In the genomic region with DNA sequence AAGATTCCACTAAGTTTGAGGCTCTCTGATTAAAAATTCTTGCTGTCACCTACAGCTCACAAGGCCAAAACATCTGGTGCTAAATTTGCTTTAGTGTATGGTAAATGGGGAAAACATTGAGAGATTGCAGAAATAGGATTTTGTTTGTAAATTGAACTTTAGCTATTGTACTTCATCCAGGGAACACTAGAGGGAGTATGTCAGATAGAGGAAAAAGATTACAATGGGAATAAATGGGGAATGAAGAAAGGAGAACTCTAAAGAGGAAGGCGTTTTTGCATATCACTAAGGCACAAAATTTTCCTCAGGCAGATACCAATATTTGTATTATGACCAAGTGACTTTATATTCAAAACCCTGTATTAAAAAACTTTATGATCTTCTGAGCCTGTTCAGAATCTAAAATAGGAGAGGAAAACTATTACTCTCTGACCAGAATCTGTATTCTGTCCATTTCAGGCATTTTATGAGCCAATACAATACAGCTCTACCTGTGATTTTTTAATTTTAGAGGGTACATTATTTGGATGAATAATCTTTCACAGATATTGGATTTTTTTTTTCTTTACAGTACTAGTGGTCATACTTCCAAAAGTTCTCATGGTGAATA, we compare ENCODE assay signal across 8 cellular contexts. TPM values are rescaled to one million over a fixed set of nuclear protein-coding genes. Genes with fewer than 3 reads are reported as not detected.
A peak's percentile ranks its signal among the peaks of the same experiment; 100 is the strongest.
DNase-seq lines count a peak whose midpoint lies in the region; ATAC-seq, FAIRE-seq and TF ChIP-seq lines count a peak whose summit lies in the region.

No MANE protein-coding gene starts in this region.

- no peaks in the 10 kb centered on the region for H3K9me3 ChIP-seq in OCI-LY3 (ENCODE audit: insufficient read depth, low read length)
- no peaks in the 10 kb centered on the region for H3K9me3 ChIP-seq in endothelial cell of umbilical vein (replicated peaks; ENCODE audit: control insufficient read depth, insufficient read depth, low read length)
- H3K9me3 ChIP-seq in neuronal stem cell (replicated peaks in 1 of 2; ENCODE audit: control insufficient read depth in 2 of 2, insufficient read depth in 1 of 2, low read depth in 1 of 2, low read length in 2 of 2): no peaks in the 10 kb centered on the region

- H3K79me2 ChIP-seq in OCI-LY3 (ENCODE audit: low read length): no peaks in the 10 kb centered on the region
- H3K79me2 ChIP-seq in endothelial cell of umbilical vein (ENCODE audit: control insufficient read depth, insufficient read depth, low read length): no peaks in the 10 kb centered on the region

- no peak overlapping the region for H3K18ac ChIP-seq in neuronal stem cell (ENCODE audit: low read length)

- no peak overlapping the region for H2BK12ac ChIP-seq in neuronal stem cell (ENCODE audit: low read length)

- DNase-seq in AG04449 (ENCODE audit: low read depth, low spot score) (no peak), GM19239 (ENCODE audit: insufficient read length, low spot score) (no peak), endothelial cell of umbilical vein (ENCODE audit: low read depth, low spot score) (peak; percentile 58), neuronal stem cell (ENCODE audit: low spot score) (peak; percentile 14)
- DNase-seq in activated CD4-positive, alpha-beta T cell treated with anti-CD3 and anti-CD28 coated beads for 36 hours: no peak
- DNase-seq in effector memory CD8-positive, alpha-beta T cell: no peak

- no peaks in the 10 kb centered on the region for H3K27me3 Mint-ChIP-seq in activated CD4-positive, alpha-beta T cell treated with anti-CD3 and anti-CD28 coated beads for 36 hours
- peaks cover 6 to 9% of the 10 kb centered on the region in 2 donors for H3K27me3 Mint-ChIP-seq in effector memory CD8-positive, alpha-beta T cell

- ATAC-seq in GM21619 (IDR thresholded peaks at IDR 0.05; ENCODE audit: unreplicated experiment): no peak
- ATAC-seq in activated CD4-positive, alpha-beta T cell treated with anti-CD3 and anti-CD28 coated beads for 36 hours: no peak
- ATAC-seq in effector memory CD8-positive, alpha-beta T cell (replicated peaks): no peak

- H3K9ac ChIP-seq in OCI-LY3 (ENCODE audit: low read length): no peak overlapping the region
- H3K9ac ChIP-seq in endothelial cell of umbilical vein (replicated peaks; ENCODE audit: extremely low read depth, insufficient read depth, low read length): no peak overlapping the region
- no peak overlapping the region for H3K9ac ChIP-seq in neuronal stem cell (ENCODE audit: low read depth, low read length, poor library complexity)

- H3K9me3 Mint-ChIP-seq in activated CD4-positive, alpha-beta T cell treated with anti-CD3 and anti-CD28 coated beads for 36 hours (ENCODE audit: low read depth): no peaks in the 10 kb centered on the region
- H3K9me3 Mint-ChIP-seq in effector memory CD8-positive, alpha-beta T cell: no peaks in the 10 kb centered on the region

- H3K27ac ChIP-seq in OCI-LY3 (ENCODE audit: low read length) (no peak overlapping the region), endothelial cell of umbilical vein (ENCODE audit: insufficient read depth, low read depth, low read length) (no peak overlapping the region), neuronal stem cell (replicated peaks; ENCODE audit: low read length) (no peak overlapping the region)

- H2BK15ac ChIP-seq in neuronal stem cell (ENCODE audit: low read length): no peak overlapping the region

- H3K4me1 ChIP-seq in OCI-LY3 (ENCODE audit: low read length) (peaks cover 7% of the 10 kb centered on the region), endothelial cell of umbilical vein (ENCODE audit: control insufficient read depth, extremely low read depth, insufficient read depth, low read length) (no peaks in the 10 kb centered on the region), neuronal stem cell (ENCODE audit: control insufficient read depth in 2 of 2, insufficient read depth in 1 of 2, low read depth in 1 of 2, low read length in 2 of 2) (peaks cover 1 to 2% of the 10 kb centered on the region in 2 donors)

- H3K23ac ChIP-seq in neuronal stem cell (ENCODE audit: low read depth, low read length, poor library complexity): no peak overlapping the region

- CTCF ChIA-PET in AG04449 (lab: Yijun Ruan, JAX) (interaction anchor here (0.7 to 6.0 kb wide), 38 partner anchors 8 to 811 kb away, joined by 3 to 63 read pairs (median 5); no protein-coding TSS in a partner anchor), endothelial cell of umbilical vein (lab: Charles Lee) (interaction anchor here (0.5 to 3.0 kb wide), 38 partner anchors 10 to 956 kb away, joined by 3 to 44 read pairs (median 5); no protein-coding TSS in a partner anchor)
- CTCF ChIA-PET in activated CD4-positive, alpha-beta T cell treated with anti-CD3 and anti-CD28 coated beads for 36 hours (lab: Charles Lee): interaction anchor here (0.6 to 2.5 kb wide), 31 partner anchors 8 to 971 kb away, joined by 3 to 14 read pairs (median 4); no protein-coding TSS in a partner anchor

- H3K36me3 ChIP-seq in OCI-LY3 (replicated peaks; ENCODE audit: low read depth, low read length): no peaks in the 10 kb centered on the region
- no peaks in the 10 kb centered on the region for H3K36me3 ChIP-seq in endothelial cell of umbilical vein (ENCODE audit: control insufficient read depth in 2 of 2, extremely low read depth in 1 of 2, insufficient read depth in 2 of 2, low read length in 2 of 2)
- no peaks in the 10 kb centered on the region for H3K36me3 ChIP-seq in neuronal stem cell (replicated peaks in 1 of 2; ENCODE audit: control insufficient read depth in 2 of 2, insufficient read depth in 2 of 2, low read length in 2 of 2)

- no peak overlapping the region for H3K27ac Mint-ChIP-seq in activated CD4-positive, alpha-beta T cell treated with anti-CD3 and anti-CD28 coated beads for 36 hours
- H3K27ac Mint-ChIP-seq in effector memory CD8-positive, alpha-beta T cell: no peak overlapping the region

- peak; percentile 58 for FAIRE-seq in GM19239 (lab: Jason Lieb, UNC)
- FAIRE-seq in endothelial cell of umbilical vein (lab: Jason Lieb, UNC): peak; percentile 4

- POLR2A ChIA-PET in AG04449 (lab: Yijun Ruan, JAX): interaction anchor here (0.7 to 2.3 kb wide), 4 partner anchors 18 to 240 kb away, joined by 3 to 8 read pairs (median 3); no protein-coding TSS in a partner anchor
- POLR2A ChIA-PET in endothelial cell of umbilical vein (lab: Charles Lee): no interaction called here
- POLR2A ChIA-PET in activated CD4-positive, alpha-beta T cell treated with anti-CD3 and anti-CD28 coated beads for 36 hours (lab: Charles Lee): no interaction called here

- H2BK120ac ChIP-seq in neuronal stem cell (ENCODE audit: low read depth, low read length): no peak overlapping the region

- no CpG with 5 or more reads among the region's 1 CpG for WGBS in neuronal stem cell (ENCODE audit: extremely low coverage in 2 of 2, insufficient read length in 2 of 2, insufficient replicate concordance in 1 of 2), 2 donors

- H3K4me2 ChIP-seq in OCI-LY3 (ENCODE audit: low read length) (no peak overlapping the region), endothelial cell of umbilical vein (ENCODE audit: insufficient read depth, low read length) (no peak overlapping the region), neuronal stem cell (ENCODE audit: insufficient read depth, low read length, poor library complexity, severe bottlenecking) (no peak overlapping the region)

- H3K4ac ChIP-seq in neuronal stem cell (ENCODE audit: low read length): no peak overlapping the region

- no peak overlapping the region for H4K91ac ChIP-seq in neuronal stem cell (ENCODE audit: low read depth, low read length, poor library complexity)

- H3K14ac ChIP-seq in neuronal stem cell (ENCODE audit: low read length): no peak overlapping the region

- H3K36me3 Mint-ChIP-seq in activated CD4-positive, alpha-beta T cell treated with anti-CD3 and anti-CD28 coated beads for 36 hours (ENCODE audit: low read depth): no peaks in the 10 kb centered on the region
- no peaks in the 10 kb centered on the region for H3K36me3 Mint-ChIP-seq in effector memory CD8-positive, alpha-beta T cell (ENCODE audit: insufficient read depth)

- no peak for TF ChIP-seq POLR2A in endothelial cell of umbilical vein (IDR thresholded peaks at IDR 0.05; ENCODE audit: low read depth, low read length)

- H4K20me1 ChIP-seq in OCI-LY3 (ENCODE audit: insufficient read depth, low read length) (no peaks in the 10 kb centered on the region), endothelial cell of umbilical vein (replicated peaks; ENCODE audit: control insufficient read depth, extremely low read depth, insufficient read depth, low read length) (no peaks in the 10 kb centered on the region)

- no peak overlapping the region for H2AFZ ChIP-seq in OCI-LY3 (ENCODE audit: low read depth, low read length)
- peak overlapping the region; percentile 40 for H2AFZ ChIP-seq in endothelial cell of umbilical vein (ENCODE audit: low read depth, low read length)
- H2AFZ ChIP-seq in neuronal stem cell (ENCODE audit: low read length): no peak overlapping the region

- H3K27me3 ChIP-seq in OCI-LY3 (ENCODE audit: low read depth, low read length): peaks cover 8% of the 10 kb centered on the region; the same call in 1 of the 2 replicates
- no peaks in the 10 kb centered on the region for H3K27me3 ChIP-seq in endothelial cell of umbilical vein (ENCODE audit: control insufficient read depth in 2 of 2, insufficient read depth in 2 of 2, low read length in 2 of 2)
- H3K27me3 ChIP-seq in neuronal stem cell (ENCODE audit: control insufficient read depth in 3 of 3, insufficient read depth in 3 of 3, low read depth in 1 of 3, low read length in 3 of 3): no peaks in the 10 kb centered on the region

- H4K8ac ChIP-seq in neuronal stem cell (ENCODE audit: low read depth, low read length): no peak overlapping the region

- no peaks in the 10 kb centered on the region for H3K79me1 ChIP-seq in neuronal stem cell (ENCODE audit: low read depth, low read length)

- no peak overlapping the region for H2BK5ac ChIP-seq in neuronal stem cell (ENCODE audit: low read length)

- H3K4me3 ChIP-seq in AG04449 (ENCODE audit: low read depth, low read length): no peak overlapping the region
- no peak overlapping the region for H3K4me3 ChIP-seq in OCI-LY3 (ENCODE audit: low read length)
- H3K4me3 ChIP-seq in endothelial cell of umbilical vein (replicated peaks in 1 of 3; ENCODE audit: insufficient read depth in 1 of 3, low read depth in 1 of 3, low read length in 3 of 3): no peak overlapping the region
- H3K4me3 ChIP-seq in neuronal stem cell (ENCODE audit: low read length in 2 of 2): no peak overlapping the region

- H3K4me1 Mint-ChIP-seq in activated CD4-positive, alpha-beta T cell treated with anti-CD3 and anti-CD28 coated beads for 36 hours: no peaks in the 10 kb centered on the region
- no peaks in the 10 kb centered on the region for H3K4me1 Mint-ChIP-seq in effector memory CD8-positive, alpha-beta T cell (ENCODE audit: low read depth in 2 of 2)

- H3K4me3 Mint-ChIP-seq in activated CD4-positive, alpha-beta T cell treated with anti-CD3 and anti-CD28 coated beads for 36 hours: no peak overlapping the region
- H3K4me3 Mint-ChIP-seq in effector memory CD8-positive, alpha-beta T cell: no peak overlapping the region

- intact Hi-C loops in endothelial cell of umbilical vein (cut with micrococcal nuclease): no loop called here
- intact Hi-C loops in activated CD4-positive, alpha-beta T cell treated with anti-CD3 and anti-CD28 coated beads for 36 hours (cut with DNase I, micrococcal nuclease): loop anchor here (1.0 to 5.0 kb wide), 4 partner anchors 666 to 810 kb away; no protein-coding TSS in a partner anchor

- TF ChIP-seq CTCF in AG04449 (IDR thresholded peaks at IDR 0.05; ENCODE audit: insufficient read depth, low read length, missing control alignments): peak; percentile 58
- TF ChIP-seq CTCF in OCI-LY3 (IDR thresholded peaks at IDR 0.05; ENCODE audit: low read depth, low read length): peak; percentile 78
- peak; percentile 52 to 57 for TF ChIP-seq CTCF in endothelial cell of umbilical vein (IDR thresholded peaks at IDR 0.05; ENCODE audit: extremely low read depth in 1 of 2, insufficient read depth in 1 of 2, low read depth in 1 of 2, low read length in 2 of 2)

- H2AK5ac ChIP-seq in neuronal stem cell (ENCODE audit: low read depth, low read length): no peak overlapping the region

- dilution Hi-C loops in endothelial cell of umbilical vein (cut with MboI; ENCODE audit: extremely low pct_ligation_motif_present, low sequenced_read_pairs): no loop called here

- BruUV-seq in endothelial cell of umbilical vein (replicated peaks; lab: Mats Ljungman, UMichigan): no TSS peak

- no peaks in the 10 kb centered on the region for H3K9me1 ChIP-seq in endothelial cell of umbilical vein (replicated peaks; ENCODE audit: control insufficient read depth, extremely low read depth, insufficient read depth, low read length)

RNA-seq across cellular contexts. Expression of a gene that starts 52.3 kb away (rescaled TPM):
- total RNA-seq in endothelial cell of umbilical vein: not detected in 2 replicates
- 0.03 and 0.05 TPM in 2 replicates for polyA plus RNA-seq in endothelial cell of umbilical vein
- 0.03 and 0.04 TPM in 2 replicates for polyA plus RNA-seq in endothelial cell of umbilical vein (2011; cell fraction: cytosol; rRNA removed)
- polyA plus RNA-seq in endothelial cell of umbilical vein (2011; cell fraction: nucleus; rRNA removed): 0.11 and 0.13 TPM in 2 replicates
- 0.05 TPM in 2 replicates for polyA plus RNA-seq in endothelial cell of umbilical vein (2012)
- polyA minus RNA-seq in endothelial cell of umbilical vein: not detected in 2 replicates
- not detected for polyA minus RNA-seq in endothelial cell of umbilical vein (2011; cell fraction: cytosol; rRNA and poly(A)+ RNA removed)
- polyA minus RNA-seq in endothelial cell of umbilical vein (2011; cell fraction: nucleus; rRNA and poly(A)+ RNA removed): 0.14 TPM in 1 of 2 replicates, not detected in the other
- polyA plus RNA-seq in neuronal stem cell (2013, experiment 1 of 2): not detected
- not detected for polyA plus RNA-seq in neuronal stem cell (2013, experiment 2 of 2)
- not detected for total RNA-seq in activated CD4-positive, alpha-beta T cell treated with anti-CD3 and anti-CD28 coated beads for 36 hours

Comparison
In these comparisons a context has a peak if more than half of its experiments do, and no peak if none do; other contexts are left out.
1. DNase-seq: peak in endothelial cell of umbilical vein (single experiment) and neuronal stem cell (single experiment); none in AG04449 (single experiment), GM19239 (single experiment), activated CD4-positive, alpha-beta T cell treated with anti-CD3 and anti-CD28 coated beads for 36 hours (single experiment) and effector memory CD8-positive, alpha-beta T cell (0 of 3).
2. Peak in every context shown above with its lines, with median percentiles within 50 percentile points of each other: CTCF ChIP-seq.